Comparison of ENCODE assay signal across 8 cellular contexts in the genomic region with DNA sequence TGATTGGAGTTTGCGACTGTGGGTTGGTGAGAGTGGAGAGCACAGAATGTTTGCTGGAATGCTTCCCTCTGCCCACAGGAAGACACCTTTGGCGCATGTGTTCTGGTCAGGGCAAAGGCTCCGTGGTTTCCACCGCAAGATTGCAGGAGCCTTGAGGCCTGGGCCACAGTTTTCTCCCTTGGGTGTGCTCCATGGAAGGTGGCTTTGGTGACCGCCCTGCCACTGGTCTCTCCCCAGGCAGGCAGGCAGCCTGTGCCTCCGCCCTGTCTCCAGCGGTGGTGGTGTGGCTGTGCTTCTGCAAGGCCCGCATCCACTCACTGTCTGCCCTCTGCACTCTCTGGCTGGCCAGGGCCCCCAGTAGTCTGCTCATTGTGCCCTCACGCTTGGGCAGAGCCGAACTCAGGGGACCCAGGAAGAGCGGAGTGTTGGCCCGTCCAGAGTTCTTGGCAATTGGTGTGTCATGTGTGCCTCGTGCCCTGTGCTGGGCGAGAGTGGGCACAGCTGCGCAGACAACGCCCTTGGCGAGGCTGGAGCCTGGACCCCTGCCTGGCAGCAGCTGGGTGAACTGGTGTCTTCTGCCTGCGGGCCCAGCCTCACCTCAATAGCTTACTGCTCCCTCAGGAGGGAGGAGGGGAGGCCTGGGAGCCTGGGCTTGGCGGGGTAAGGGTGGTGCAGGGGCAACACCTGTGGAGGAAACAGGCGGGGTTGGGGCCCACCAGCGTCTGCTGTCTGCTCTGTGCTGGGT. TPM values are rescaled to one million over a fixed set of nuclear protein-coding genes. Genes with fewer than 3 reads are reported as not detected.
DNase-seq lines count a peak whose midpoint lies in the region; ATAC-seq and TF ChIP-seq lines count a peak whose summit lies in the region.

No MANE protein-coding gene starts in this region.

- CTCF ChIA-PET in HEK293T (lab: Yijun Ruan, JAX), result interaction anchor here (1.9 kb wide), 1 partner anchor 11 kb away, joined by 5 read pairs; no protein-coding TSS in a partner anchor

- ATAC-seq in HG03045 (IDR thresholded peaks at IDR 0.05; ENCODE audit: unreplicated experiment), result no peak
- no peak for ATAC-seq in GM21423 (IDR thresholded peaks at IDR 0.05; ENCODE audit: unreplicated experiment)

- POLR2A ChIA-PET in HEK293T (lab: Yijun Ruan, JAX), result interaction anchor here (1.1 to 2.8 kb wide), 2 partner anchors 23 to 31 kb away, joined by 3 to 8 read pairs; no protein-coding TSS in a partner anchor

- TF ChIP-seq CTCF in fibroblast of mammary gland (conservative IDR thresholded peaks at IDR 0.05; ENCODE audit: control insufficient read depth, insufficient read depth, low read depth, low read length), result no peak

- DNase-seq in H4 (ENCODE audit: low spot score), result peak; percentile 91
- DNase-seq in SW480 (ENCODE audit: low spot score), result peak; percentile 83
- no peak for DNase-seq in fibroblast of mammary gland (ENCODE audit: low read depth)
- no peak for DNase-seq in HEK293T (ENCODE audit: extremely low spot score)
- DNase-seq in NCI-H748 (lab: John Stamatoyannopoulos, UW; ENCODE audit: unreplicated experiment), result no peak

- H3K4me3 ChIP-seq in fibroblast of mammary gland (ENCODE audit: control insufficient read depth, low read depth, low read length), result peak overlapping the region; percentile 89
- H3K4me3 ChIP-seq in skin epidermis, result peak overlapping the region; percentile 74 to 100 (median 88)

- peak overlapping the region in 20 of 21 experiments; percentile 84 to 99 (median 96) for H3K27ac ChIP-seq in skin epidermis

TF ChIP-seq in HEK293T, 16 proteins besides CTCF, POLR2A, EP300 and RAD21:
- TF ChIP-seq LEF1 (IDR thresholded peaks at IDR 0.05; ENCODE audit: borderline replicate concordance) (no peak), TARDBP (IDR thresholded peaks at IDR 0.05) (no peak), FOXK2 (IDR thresholded peaks at IDR 0.05) (no peak), ELF4 (IDR thresholded peaks at IDR 0.05) (no peak), FOXA1 (IDR thresholded peaks at IDR 0.05) (no peak), ARNT (IDR thresholded peaks at IDR 0.05) (no peak)
TF ChIP-seq in HEK293T: peak in this region for 0.

RNA-seq across cellular contexts. Expression of a gene that starts 2.0 kb away (rescaled TPM):
- total RNA-seq in H4 (2014; rRNA removed; shearing (Covaris generic)), result 185 and 196 TPM in 2 replicates

RNA-seq across cellular contexts. Expression of a gene that starts 7.7 kb away (rescaled TPM):
- total RNA-seq in H4 (2014; rRNA removed; shearing (Covaris generic)), result 0.06 TPM in 1 of 2 replicates, not detected in the other

RNA-seq across cellular contexts. Expression of a gene that starts 23.6 kb away (rescaled TPM):
- total RNA-seq in H4 (2014; rRNA removed; shearing (Covaris generic)), result 0.74 and 1.8 TPM in 2 replicates

RNA-seq across cellular contexts. Expression of a gene that starts 32.9 kb away (rescaled TPM):
- 85.3 and 97.7 TPM in 2 replicates for total RNA-seq in H4 (2014; rRNA removed; shearing (Covaris generic))

RNA-seq across cellular contexts. Expression of a gene that starts 38.9 kb away (rescaled TPM):
- 10.7 and 14.2 TPM in 2 replicates for total RNA-seq in H4 (2014; rRNA removed; shearing (Covaris generic))

Comparison
In these comparisons a context has a peak if more than half of its experiments do, and no peak if none do; other contexts are left out.
1. DNase-seq: peak in H4 (single experiment) and SW480 (single experiment); none in fibroblast of mammary gland (single experiment), HEK293T (single experiment) and NCI-H748 (single experiment).